In the genomic region with DNA sequence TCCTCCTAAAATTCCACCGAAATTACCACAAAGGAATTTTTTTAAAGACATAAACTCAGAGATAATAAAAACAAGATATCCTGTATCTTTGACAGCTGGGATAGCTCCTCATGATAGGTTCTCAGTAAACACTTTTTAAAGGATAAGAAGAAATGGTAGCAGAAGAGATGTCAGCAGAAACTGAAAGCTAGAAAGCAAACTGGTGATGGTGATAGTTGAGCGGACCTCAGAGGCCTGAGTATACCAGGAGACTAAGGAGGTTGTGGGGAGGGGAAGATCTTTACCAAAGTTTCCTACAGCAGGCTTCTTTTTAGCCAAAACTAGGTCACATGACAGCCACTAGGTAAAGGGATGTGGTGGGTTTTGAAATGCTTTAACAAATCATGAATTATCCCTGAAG, we compare ENCODE assay signal across 3 cellular contexts.
TF ChIP-seq lines count a peak whose summit lies in the region.

No MANE protein-coding gene starts in this region.

TF ChIP-seq in SK-N-SH, 30 proteins besides CTCF, POLR2A, EP300 and RAD21:
- TF ChIP-seq NFIC (IDR thresholded peaks at IDR 0.05; ENCODE audit: borderline replicate concordance) (no peak), NRF1 (IDR thresholded peaks at IDR 0.05; ENCODE audit: low read depth, low read length) (no peak), GABPA (IDR thresholded peaks at IDR 0.05; ENCODE audit: low read depth) (no peak), TEAD4 (IDR thresholded peaks at IDR 0.05; ENCODE audit: borderline replicate concordance, insufficient read depth) (no peak), YY1 (IDR thresholded peaks at IDR 0.05; ENCODE audit: low read depth) (no peak), RFX5 (IDR thresholded peaks at IDR 0.05; ENCODE audit: low read length) (no peak), TAF1 (IDR thresholded peaks at IDR 0.05; ENCODE audit: borderline replicate concordance, low read depth, low read length) (no peak)
- TF ChIP-seq, protein P1, sequence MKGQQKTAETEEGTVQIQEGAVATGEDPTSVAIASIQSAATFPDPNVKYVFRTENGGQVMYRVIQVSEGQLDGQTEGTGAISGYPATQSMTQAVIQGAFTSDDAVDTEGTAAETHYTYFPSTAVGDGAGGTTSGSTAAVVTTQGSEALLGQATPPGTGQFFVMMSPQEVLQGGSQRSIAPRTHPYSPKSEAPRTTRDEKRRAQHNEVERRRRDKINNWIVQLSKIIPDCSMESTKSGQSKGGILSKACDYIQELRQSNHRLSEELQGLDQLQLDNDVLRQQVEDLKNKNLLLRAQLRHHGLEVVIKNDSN (IDR thresholded peaks at IDR 0.05; ENCODE audit: borderline replicate concordance, low read depth), result no peak

TF ChIP-seq in SK-N-SH treated with all-trans-retinoic acid at 6 μM for 48 hours, 23 proteins besides CTCF, POLR2A, EP300 and RAD21:
- TF ChIP-seq TOX (CRISPR knock-in tag; IDR thresholded peaks at IDR 0.05; ENCODE audit: borderline replicate concordance), result no peak
- no peak for TF ChIP-seq ISL1 (CRISPR knock-in tag; IDR thresholded peaks at IDR 0.05)
- no peak for TF ChIP-seq SNAI2 (CRISPR knock-in tag; IDR thresholded peaks at IDR 0.05)
- no peak for TF ChIP-seq CSDC2 (CRISPR knock-in tag; IDR thresholded peaks at IDR 0.05)
- TF ChIP-seq BACH2 (CRISPR knock-in tag; IDR thresholded peaks at IDR 0.05; ENCODE audit: borderline replicate concordance), result no peak
- TF ChIP-seq ZNF70 (CRISPR knock-in tag; IDR thresholded peaks at IDR 0.05), result no peak
- TF ChIP-seq ESRRG (CRISPR knock-in tag; IDR thresholded peaks at IDR 0.05), result no peak
- TF ChIP-seq, protein P2, sequence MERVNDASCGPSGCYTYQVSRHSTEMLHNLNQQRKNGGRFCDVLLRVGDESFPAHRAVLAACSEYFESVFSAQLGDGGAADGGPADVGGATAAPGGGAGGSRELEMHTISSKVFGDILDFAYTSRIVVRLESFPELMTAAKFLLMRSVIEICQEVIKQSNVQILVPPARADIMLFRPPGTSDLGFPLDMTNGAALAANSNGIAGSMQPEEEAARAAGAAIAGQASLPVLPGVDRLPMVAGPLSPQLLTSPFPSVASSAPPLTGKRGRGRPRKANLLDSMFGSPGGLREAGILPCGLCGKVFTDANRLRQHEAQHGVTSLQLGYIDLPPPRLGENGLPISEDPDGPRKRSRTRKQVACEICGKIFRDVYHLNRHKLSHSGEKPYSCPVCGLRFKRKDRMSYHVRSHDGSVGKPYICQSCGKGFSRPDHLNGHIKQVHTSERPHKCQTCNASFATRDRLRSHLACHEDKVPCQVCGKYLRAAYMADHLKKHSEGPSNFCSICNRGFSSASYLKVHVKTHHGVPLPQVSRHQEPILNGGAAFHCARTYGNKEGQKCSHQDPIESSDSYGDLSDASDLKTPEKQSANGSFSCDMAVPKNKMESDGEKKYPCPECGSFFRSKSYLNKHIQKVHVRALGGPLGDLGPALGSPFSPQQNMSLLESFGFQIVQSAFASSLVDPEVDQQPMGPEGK (CRISPR knock-in tag; IDR thresholded peaks at IDR 0.05; ENCODE audit: borderline replicate concordance), result no peak
- no peak for TF ChIP-seq ZNF8 (CRISPR knock-in tag; IDR thresholded peaks at IDR 0.05)
- TF ChIP-seq ZFP30 (CRISPR knock-in tag; IDR thresholded peaks at IDR 0.05), result no peak
- TF ChIP-seq RARB (CRISPR knock-in tag; IDR thresholded peaks at IDR 0.05), result no peak
- TF ChIP-seq, protein P3, sequence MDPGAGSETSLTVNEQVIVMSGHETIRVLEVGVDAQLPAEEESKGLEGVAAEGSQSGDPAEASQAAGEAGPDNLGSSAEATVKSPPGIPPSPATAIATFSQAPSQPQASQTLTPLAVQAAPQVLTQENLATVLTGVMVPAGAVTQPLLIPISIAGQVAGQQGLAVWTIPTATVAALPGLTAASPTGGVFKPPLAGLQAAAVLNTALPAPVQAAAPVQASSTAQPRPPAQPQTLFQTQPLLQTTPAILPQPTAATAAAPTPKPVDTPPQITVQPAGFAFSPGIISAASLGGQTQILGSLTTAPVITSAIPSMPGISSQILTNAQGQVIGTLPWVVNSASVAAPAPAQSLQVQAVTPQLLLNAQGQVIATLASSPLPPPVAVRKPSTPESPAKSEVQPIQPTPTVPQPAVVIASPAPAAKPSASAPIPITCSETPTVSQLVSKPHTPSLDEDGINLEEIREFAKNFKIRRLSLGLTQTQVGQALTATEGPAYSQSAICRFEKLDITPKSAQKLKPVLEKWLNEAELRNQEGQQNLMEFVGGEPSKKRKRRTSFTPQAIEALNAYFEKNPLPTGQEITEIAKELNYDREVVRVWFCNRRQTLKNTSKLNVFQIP (CRISPR knock-in tag; IDR thresholded peaks at IDR 0.05; ENCODE audit: borderline replicate concordance, low read depth), result no peak
- no peak for TF ChIP-seq PPARA (CRISPR knock-in tag; IDR thresholded peaks at IDR 0.05; ENCODE audit: borderline replicate concordance)
- TF ChIP-seq, protein P4, sequence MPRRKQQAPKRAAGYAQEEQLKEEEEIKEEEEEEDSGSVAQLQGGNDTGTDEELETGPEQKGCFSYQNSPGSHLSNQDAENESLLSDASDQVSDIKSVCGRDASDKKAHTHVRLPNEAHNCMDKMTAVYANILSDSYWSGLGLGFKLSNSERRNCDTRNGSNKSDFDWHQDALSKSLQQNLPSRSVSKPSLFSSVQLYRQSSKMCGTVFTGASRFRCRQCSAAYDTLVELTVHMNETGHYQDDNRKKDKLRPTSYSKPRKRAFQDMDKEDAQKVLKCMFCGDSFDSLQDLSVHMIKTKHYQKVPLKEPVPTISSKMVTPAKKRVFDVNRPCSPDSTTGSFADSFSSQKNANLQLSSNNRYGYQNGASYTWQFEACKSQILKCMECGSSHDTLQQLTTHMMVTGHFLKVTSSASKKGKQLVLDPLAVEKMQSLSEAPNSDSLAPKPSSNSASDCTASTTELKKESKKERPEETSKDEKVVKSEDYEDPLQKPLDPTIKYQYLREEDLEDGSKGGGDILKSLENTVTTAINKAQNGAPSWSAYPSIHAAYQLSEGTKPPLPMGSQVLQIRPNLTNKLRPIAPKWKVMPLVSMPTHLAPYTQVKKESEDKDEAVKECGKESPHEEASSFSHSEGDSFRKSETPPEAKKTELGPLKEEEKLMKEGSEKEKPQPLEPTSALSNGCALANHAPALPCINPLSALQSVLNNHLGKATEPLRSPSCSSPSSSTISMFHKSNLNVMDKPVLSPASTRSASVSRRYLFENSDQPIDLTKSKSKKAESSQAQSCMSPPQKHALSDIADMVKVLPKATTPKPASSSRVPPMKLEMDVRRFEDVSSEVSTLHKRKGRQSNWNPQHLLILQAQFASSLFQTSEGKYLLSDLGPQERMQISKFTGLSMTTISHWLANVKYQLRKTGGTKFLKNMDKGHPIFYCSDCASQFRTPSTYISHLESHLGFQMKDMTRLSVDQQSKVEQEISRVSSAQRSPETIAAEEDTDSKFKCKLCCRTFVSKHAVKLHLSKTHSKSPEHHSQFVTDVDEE (CRISPR knock-in tag; IDR thresholded peaks at IDR 0.05), result no peak
- no peak for TF ChIP-seq ZNF565 (CRISPR knock-in tag; conservative IDR thresholded peaks at IDR 0.05; ENCODE audit: low read depth)
- TF ChIP-seq, protein P5, sequence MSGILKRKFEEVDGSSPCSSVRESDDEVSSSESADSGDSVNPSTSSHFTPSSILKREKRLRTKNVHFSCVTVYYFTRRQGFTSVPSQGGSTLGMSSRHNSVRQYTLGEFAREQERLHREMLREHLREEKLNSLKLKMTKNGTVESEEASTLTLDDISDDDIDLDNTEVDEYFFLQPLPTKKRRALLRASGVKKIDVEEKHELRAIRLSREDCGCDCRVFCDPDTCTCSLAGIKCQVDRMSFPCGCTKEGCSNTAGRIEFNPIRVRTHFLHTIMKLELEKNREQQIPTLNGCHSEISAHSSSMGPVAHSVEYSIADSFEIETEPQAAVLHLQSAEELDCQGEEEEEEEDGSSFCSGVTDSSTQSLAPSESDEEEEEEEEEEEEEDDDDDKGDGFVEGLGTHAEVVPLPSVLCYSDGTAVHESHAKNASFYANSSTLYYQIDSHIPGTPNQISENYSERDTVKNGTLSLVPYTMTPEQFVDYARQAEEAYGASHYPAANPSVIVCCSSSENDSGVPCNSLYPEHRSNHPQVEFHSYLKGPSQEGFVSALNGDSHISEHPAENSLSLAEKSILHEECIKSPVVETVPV (CRISPR knock-in tag; IDR thresholded peaks at IDR 0.05), result no peak
- no peak for TF ChIP-seq GLIS3 (CRISPR knock-in tag; IDR thresholded peaks at IDR 0.05)
TF ChIP-seq in SK-N-SH treated with all-trans-retinoic acid at 6 μM for 48 hours: peak in this region for 0.

TF ChIP-seq in GM12878, 131 proteins besides CTCF, POLR2A, EP300 and RAD21:
- no peak for TF ChIP-seq SRF (IDR thresholded peaks at IDR 0.05; ENCODE audit: low read depth in 2 of 2, low read length in 2 of 2)
- TF ChIP-seq RAD51 (IDR thresholded peaks at IDR 0.05), result peak; percentile 31; the same call in 1 of the 2 replicates
